9 cellular contexts compared by ENCODE assay signal in genomic region chr2:158034198-158034831, GRCh38.
DNase-seq lines count a peak whose midpoint lies in the region; ATAC-seq, FAIRE-seq and TF ChIP-seq lines count a peak whose summit lies in the region.
"Had no signal": no experiment of that assay in that cellular context is flagged by ENCODE, and none has a peak within 500 bp of the region (broad histone marks: within the 10 kb centered on the region; RNA-seq: fewer than 3 reads in every experiment).

No MANE protein-coding gene starts in this region.

- peaks cover 12% of the 10 kb centered on the region for H3K4me1 Mint-ChIP-seq in brain
- H3K4me1 Mint-ChIP-seq: central memory CD8-positive, alpha-beta T cell had no signal

- CTCF ChIA-PET in A549 (lab: Yijun Ruan, JAX), result interaction anchor here (0.6 to 7.8 kb wide), 26 partner anchors 9 to 797 kb away, joined by 3 to 180 read pairs (median 4); no protein-coding TSS in a partner anchor

- POLR2A ChIA-PET in A549 (lab: Yijun Ruan, JAX), result no interaction called here

- H3K36me3 ChIP-seq in vagina (no peaks in the 10 kb centered on the region), suprapubic skin (no peaks in the 10 kb centered on the region)

- H3K4me3 Mint-ChIP-seq in brain, result no peak overlapping the region
- H3K4me3 Mint-ChIP-seq: central memory CD8-positive, alpha-beta T cell had no signal

- no peaks in the 10 kb centered on the region for H3K9me3 Mint-ChIP-seq in brain
- H3K9me3 Mint-ChIP-seq: central memory CD8-positive, alpha-beta T cell had no signal

- peak; percentile 95 to 98 for ATAC-seq in A549
- ATAC-seq in HG03354 (IDR thresholded peaks at IDR 0.05; ENCODE audit: poor library complexity, severe bottlenecking, unreplicated experiment), result peak; percentile 78

- no peak for TF ChIP-seq POLR2A in A549 (IDR thresholded peaks at IDR 0.05; ENCODE audit: low read length)
- no peak for TF ChIP-seq POLR2A in vagina (IDR thresholded peaks at IDR 0.05)
- TF ChIP-seq POLR2A in suprapubic skin (IDR thresholded peaks at IDR 0.05), result no peak

- DNase-seq in A549 (ENCODE audit: low read depth in 1 of 2, low spot score in 1 of 2), result peak; percentile 26 to 75
- DNase-seq in GM10266 (ENCODE audit: extremely low spot score), result peak; percentile 21
- DNase-seq in NCI-H524 (lab: John Stamatoyannopoulos, UW), result peak; percentile 43 to 79
- peak; percentile 52 for DNase-seq in kidney glomerular epithelial cell (lab: John Stamatoyannopoulos, UW)
- no peak for DNase-seq in vagina (ENCODE audit: extremely low spot score in 2 of 2)
- no peak for DNase-seq in suprapubic skin (ENCODE audit: low spot score in 2 of 2)

- TF ChIP-seq RAD21 in A549 (conservative IDR thresholded peaks at IDR 0.05 in 1 of 2, IDR thresholded peaks at IDR 0.05 in 1 of 2), result peak; percentile 79 to 83

- H3K9me3 ChIP-seq in A549, result no peaks in the 10 kb centered on the region
- H3K9me3 ChIP-seq in vagina, result no peaks in the 10 kb centered on the region
- no peaks in the 10 kb centered on the region for H3K9me3 ChIP-seq in suprapubic skin

- 23% methylated on average over 6 of the region's 7 CpGs for WGBS in A549 (ENCODE audit: missing lambda C conversion rate)
- 29% methylated on average over 7 of the region's 7 CpGs for WGBS in suprapubic skin

- no peaks in the 10 kb centered on the region for H3K4me1 ChIP-seq in A549
- peaks cover 10% of the 10 kb centered on the region for H3K4me1 ChIP-seq in vagina
- H3K4me1 ChIP-seq in suprapubic skin, result no peaks in the 10 kb centered on the region

- no peaks in the 10 kb centered on the region for H3K36me3 Mint-ChIP-seq in brain

- peak overlapping the region in 3 of 5 experiments; percentile 29 to 53 (median 31) for H3K27ac Mint-ChIP-seq in brain

- H3K27ac ChIP-seq in A549 (no peak overlapping the region), vagina (no peak overlapping the region), suprapubic skin (no peak overlapping the region)

- TF ChIP-seq CTCF in A549 (IDR thresholded peaks at IDR 0.05) (peak; percentile 68), GM10266 (IDR thresholded peaks at IDR 0.05; ENCODE audit: control insufficient read depth, insufficient read depth, low read depth, missing control alignments) (peak; percentile 54), brain (conservative IDR thresholded peaks at IDR 0.05) (peak; percentile 69 to 70), vagina (IDR thresholded peaks at IDR 0.05) (peak in 2 of 3 experiments; percentile 10 to 32), suprapubic skin (IDR thresholded peaks at IDR 0.05) (peak in 1 of 2 donors; percentile 23)

- intact Hi-C loops in vagina (cut with DNase I), result no loop called here

- TF ChIP-seq EP300 in A549 (IDR thresholded peaks at IDR 0.05) (no peak), suprapubic skin (IDR thresholded peaks at IDR 0.05) (no peak)

- H3K27me3 ChIP-seq in vagina, result no peaks in the 10 kb centered on the region
- H3K27me3 ChIP-seq in suprapubic skin, result no peaks in the 10 kb centered on the region

- H3K27me3 Mint-ChIP-seq in brain, result peaks cover 6% of the 10 kb centered on the region

- H3K4me2 ChIP-seq in A549, result no peak overlapping the region

- FAIRE-seq in A549 (lab: Jason Lieb, UNC), result no peak

- H3K4me3 ChIP-seq in A549, result no peak overlapping the region
- no peak overlapping the region for H3K4me3 ChIP-seq in vagina
- H3K4me3 ChIP-seq in suprapubic skin, result no peak overlapping the region

TF ChIP-seq in A549, 52 proteins besides CTCF, POLR2A, EP300 and RAD21:
- no peak for TF ChIP-seq CBX2 (IDR thresholded peaks at IDR 0.05; ENCODE audit: borderline replicate concordance, low read depth)
- no peak for TF ChIP-seq POLR2AphosphoS2 (conservative IDR thresholded peaks at IDR 0.05; ENCODE audit: low read length)
- TF ChIP-seq SMC3 (IDR thresholded peaks at IDR 0.05), result peak; percentile 72

Comparison
In these comparisons a context has a peak if more than half of its experiments do, and no peak if none do; other contexts are left out.
1. DNase-seq: peak in A549 (2 of 2), GM10266 (single experiment), NCI-H524 (2 of 2) and kidney glomerular epithelial cell (single experiment); none in vagina (0 of 2) and suprapubic skin (0 of 2).